Comparison of ENCODE assay signal across 21 cellular contexts in the genomic region with DNA sequence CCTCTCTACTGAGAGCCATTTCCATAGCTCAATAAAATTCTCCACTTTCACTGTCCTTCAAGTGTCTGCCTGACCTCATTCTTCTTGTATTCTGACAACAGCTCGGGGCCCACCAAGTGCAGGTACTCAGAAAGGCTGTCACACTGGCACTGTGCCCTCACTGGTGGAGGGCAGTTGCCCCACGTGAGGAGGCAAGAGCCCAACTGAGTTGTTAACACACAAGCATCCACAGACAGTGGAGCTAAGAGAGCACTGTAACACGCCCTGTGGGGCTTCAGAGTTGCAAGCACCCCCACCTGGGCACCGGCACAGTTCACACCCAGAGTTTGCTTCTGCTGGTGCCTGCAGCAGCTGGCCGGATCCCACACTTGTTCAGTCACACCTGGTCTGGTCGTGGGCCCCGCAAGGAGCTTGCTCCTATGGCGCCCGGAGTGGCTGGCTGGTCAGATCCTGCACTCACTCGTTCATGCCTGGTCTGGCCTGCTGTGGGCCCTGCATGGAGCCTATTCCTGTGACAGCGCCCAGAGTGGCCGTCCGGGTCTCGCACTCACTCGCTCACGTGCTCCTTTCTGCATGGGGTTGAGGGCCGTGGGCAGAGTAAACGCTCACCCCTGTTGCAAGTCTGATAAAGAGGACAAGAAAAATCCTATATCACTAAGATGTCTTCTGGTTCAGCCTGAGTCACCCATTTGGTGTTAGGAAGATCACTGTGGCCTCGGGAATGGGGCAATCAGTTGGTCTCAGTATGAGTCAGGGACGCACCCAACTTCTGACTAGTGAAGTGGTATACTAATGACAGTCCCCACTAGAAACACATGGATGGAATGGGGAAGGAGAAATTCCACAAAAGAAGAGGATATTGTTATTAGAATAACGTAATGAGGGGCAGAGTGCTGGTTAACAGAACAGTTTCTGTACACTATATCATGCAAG.
A peak's percentile ranks its signal among the peaks of the same experiment; 100 is the strongest.
DNase-seq lines count a peak whose midpoint lies in the region; FAIRE-seq and TF ChIP-seq lines count a peak whose summit lies in the region.
"Had no signal": no experiment of that assay in that cellular context is flagged by ENCODE, and none has a peak within 500 bp of the region (broad histone marks: within the 10 kb centered on the region; RNA-seq: fewer than 3 reads in every experiment).

No MANE protein-coding gene starts in this region.

- FAIRE-seq in kidney (lab: Jason Lieb, UNC) = no peak
- FAIRE-seq: astrocyte, frontal cortex, K562 had no signal

- no peaks in the 10 kb centered on the region for H3K4me1 Mint-ChIP-seq in Calu3 (ENCODE audit: low read depth, unreplicated experiment)
- H3K4me1 Mint-ChIP-seq: activated CD4-positive, alpha-beta T cell treated with anti-CD3 and anti-CD28 coated beads for 36 hours; B cell had no signal

- no peaks in the 10 kb centered on the region for H3K4me1 ChIP-seq in kidney (ENCODE audit: control insufficient read depth in 1 of 2, insufficient read depth in 1 of 2, low read depth in 1 of 2, low read length in 2 of 2)
- H3K4me1 ChIP-seq: left lung, SJCRH30, suprapubic skin had no signal

- no peaks in the 10 kb centered on the region for H3K36me3 ChIP-seq in kidney (ENCODE audit: control insufficient read depth in 1 of 2, insufficient read depth in 2 of 2, low read length in 2 of 2)
- H3K36me3 ChIP-seq: left lung, SJCRH30, suprapubic skin had no signal

- DNase-seq in Calu3 (peak; percentile 12), HPDE6-E6E7 (ENCODE audit: extremely low spot score) (peak; percentile 37), RWPE1 (ENCODE audit: low spot score) (peak; percentile 15), kidney (peak; percentile 68), kidney glomerular epithelial cell (lab: John Stamatoyannopoulos, UW) (no peak), CD1c-positive myeloid dendritic cell (ENCODE audit: extremely low spot score) (no peak), NCI-H2107 treated with DMSO at 0.1 percent for 48 hours (lab: John Stamatoyannopoulos, UW; ENCODE audit: unreplicated experiment) (no peak)
- DNase-seq: activated CD4-positive, alpha-beta T cell treated with anti-CD3 and anti-CD28 coated beads for 36 hours; activated CD8-positive, alpha-beta memory T cell treated with anti-CD3 and anti-CD28 coated beads, Interleukin-2, amount 50 U/mL, for 4 hours; activated naive CD4-positive, alpha-beta T cell treated with Interleukin-2 at 50 U/mL for 16 hours; cortex of kidney; NCI-H1436 treated with DMSO at 0.1 percent for 48 hours; NCI-H446 treated with DMSO at 0.1 percent for 48 hours; SJCRH30; stimulated activated CD4-positive, alpha-beta T cell treated with anti-CD3 and anti-CD28 coated beads, Interleukin-1b, Interleukin-23, amount 100 ng/mL, for 48 hours had no signal

- H3K4me3 Mint-ChIP-seq in Calu3 (ENCODE audit: low read depth, unreplicated experiment) = no peak overlapping the region
- H3K4me3 Mint-ChIP-seq: activated CD4-positive, alpha-beta T cell treated with anti-CD3 and anti-CD28 coated beads for 36 hours; B cell had no signal

- H3K27ac ChIP-seq in RWPE1 = no peak overlapping the region
- no peak overlapping the region for H3K27ac ChIP-seq in kidney (ENCODE audit: low read depth in 2 of 2, low read length in 2 of 2)
- H3K27ac ChIP-seq: left lung, SJCRH30, suprapubic skin had no signal

- no peaks in the 10 kb centered on the region for H3K9me3 Mint-ChIP-seq in Calu3 (ENCODE audit: low read depth, unreplicated experiment)

- H3K27me3 Mint-ChIP-seq in Calu3 (ENCODE audit: unreplicated experiment) = no peaks in the 10 kb centered on the region

- H3K36me3 Mint-ChIP-seq in Calu3 (ENCODE audit: insufficient read depth, unreplicated experiment) = no peaks in the 10 kb centered on the region

- CTCF ChIA-PET in Calu3 (lab: Charles Lee) (interaction anchor here (0.7 kb wide), 2 partner anchors 12 to 1652 kb away, joined by 5 read pairs; no protein-coding TSS in a partner anchor), RWPE1 (lab: Yijun Ruan, JAX) (interaction anchor here (0.6 kb wide), 1 partner anchor 204 kb away, joined by 4 read pairs; no protein-coding TSS in a partner anchor)

- no peak overlapping the region for H3K27ac Mint-ChIP-seq in Calu3 (ENCODE audit: unreplicated experiment)
- H3K27ac Mint-ChIP-seq: activated CD4-positive, alpha-beta T cell treated with anti-CD3 and anti-CD28 coated beads for 36 hours; B cell had no signal

- H3K9ac ChIP-seq in kidney (ENCODE audit: low read length in 2 of 2) = no peak overlapping the region

- H3K9me3 ChIP-seq in kidney (ENCODE audit: control insufficient read depth in 1 of 2, low read length in 2 of 2) = peaks cover 0 to 8% of the 10 kb centered on the region in 2 donors
- H3K9me3 ChIP-seq: SJCRH30 had no signal

- POLR2A ChIA-PET in RWPE1 (lab: Yijun Ruan, JAX; ENCODE audit: low non-redundant PET) = no interaction called here

- TF ChIP-seq CTCF in Calu3 (IDR thresholded peaks at IDR 0.05; ENCODE audit: unreplicated experiment) (no peak), RWPE1 (conservative IDR thresholded peaks at IDR 0.05; ENCODE audit: low read depth) (no peak), kidney (IDR thresholded peaks at IDR 0.05; ENCODE audit: borderline replicate concordance, extremely low read depth, insufficient read depth) (no peak)

- no TSS peak for BruUV-seq in Calu3 (replicated peaks; lab: Mats Ljungman, UMichigan)

- no peak overlapping the region for H3K4me3 ChIP-seq in kidney (ENCODE audit: low read length in 2 of 2)
- H3K4me3 ChIP-seq: K562, left lung, SJCRH30, suprapubic skin had no signal

- intact Hi-C loops in Calu3 (cut with micrococcal nuclease; ENCODE audit: unreplicated experiment) (no loop called here), kidney (cut with DNase I) (no loop called here)

Comparison
In these comparisons a context has a peak if more than half of its experiments do, and no peak if none do; other contexts are left out.
1. DNase-seq: peak in Calu3 (single experiment), HPDE6-E6E7 (single experiment), RWPE1 (single experiment) and kidney (single experiment); none in kidney glomerular epithelial cell (single experiment), CD1c-positive myeloid dendritic cell (single experiment) and NCI-H2107 treated with DMSO at 0.1 percent for 48 hours (single experiment).